15 cellular contexts compared by ENCODE assay signal in the genomic region with DNA sequence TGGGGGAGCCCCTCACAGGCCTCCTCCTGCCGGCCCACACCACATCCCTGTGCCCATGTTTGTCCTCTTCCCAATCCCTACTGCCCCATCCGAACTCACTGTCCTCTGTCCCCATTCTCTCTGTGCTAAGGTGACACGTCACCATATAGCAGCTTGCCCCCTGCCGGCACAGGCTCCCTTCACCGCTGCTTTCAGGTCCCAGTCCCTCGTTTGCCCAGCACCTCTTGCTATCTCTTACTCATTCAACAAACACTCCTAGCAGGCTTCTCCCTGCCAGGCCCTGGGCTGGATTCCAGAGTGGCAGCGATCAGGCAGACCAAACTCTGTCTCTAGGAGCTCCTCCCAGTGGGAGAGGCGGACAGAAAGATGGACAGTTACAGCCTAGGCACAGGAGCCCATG.
DNase-seq lines count a peak whose midpoint lies in the region; ATAC-seq and TF ChIP-seq lines count a peak whose summit lies in the region.
"Had no signal": no experiment of that assay in that cellular context is flagged by ENCODE, and none has a peak within 500 bp of the region (broad histone marks: within the 10 kb centered on the region; RNA-seq: fewer than 3 reads in every experiment).

No MANE protein-coding gene starts in this region.

- no peak overlapping the region for H3K4me3 Mint-ChIP-seq in type B pancreatic cell
- H3K4me3 Mint-ChIP-seq: activated CD8-positive, alpha-beta T cell treated with anti-CD3 and anti-CD28 coated beads, Interleukin-2, amount 10 ng/mL, durations not matched to agents 7 days and 5 days; CD4-positive, alpha-beta memory T cell; neural progenitor cell had no signal

- peak overlapping the region; percentile 29 for H3K27ac Mint-ChIP-seq in type B pancreatic cell
- H3K27ac Mint-ChIP-seq: activated CD8-positive, alpha-beta T cell treated with anti-CD3 and anti-CD28 coated beads, Interleukin-2, amount 10 ng/mL, durations not matched to agents 7 days and 5 days; CD4-positive, alpha-beta memory T cell; neural progenitor cell had no signal

- no peak overlapping the region for H3K4me3 ChIP-seq in WERI-Rb-1 (ENCODE audit: low read depth, low read length)
- H3K4me3 ChIP-seq: neural progenitor cell had no signal

- H3K36me3 ChIP-seq in WERI-Rb-1: peaks cover 3% of the 10 kb centered on the region; the same call in 1 of the 2 replicates
- H3K36me3 ChIP-seq: neural progenitor cell had no signal

- H3K4me1 Mint-ChIP-seq in type B pancreatic cell (ENCODE audit: unreplicated experiment): peaks cover 4% of the 10 kb centered on the region
- H3K4me1 Mint-ChIP-seq: CD4-positive, alpha-beta memory T cell had no signal

- H3K27ac ChIP-seq in WERI-Rb-1: no peak overlapping the region
- H3K27ac ChIP-seq: neural progenitor cell had no signal

- TF ChIP-seq CTCF in WERI-Rb-1 (IDR thresholded peaks at IDR 0.05; ENCODE audit: low read depth, low read length) (peak; percentile 42; the same call in 1 of the 2 replicates), type B pancreatic cell (conservative IDR thresholded peaks at IDR 0.05) (no peak)

- no peaks in the 10 kb centered on the region for H3K9me3 ChIP-seq in WERI-Rb-1 (ENCODE audit: severe bottlenecking)

- H3K27me3 ChIP-seq in WERI-Rb-1 (ENCODE audit: insufficient read depth, low read depth, severe bottlenecking): no peaks in the 10 kb centered on the region
- H3K27me3 ChIP-seq: neural progenitor cell had no signal

- peaks cover 8% of the 10 kb centered on the region for H3K27me3 Mint-ChIP-seq in type B pancreatic cell

- peak; percentile 6 for DNase-seq in NCI-H2171 treated with DMSO at 0.1 percent for 48 hours (lab: John Stamatoyannopoulos, UW)
- DNase-seq in NCI-H2171 (lab: John Stamatoyannopoulos, UW): no peak
- peak; percentile 51 for DNase-seq in WERI-Rb-1
- peak; percentile 56 for DNase-seq in left lobe of liver (ENCODE audit: low spot score)
- DNase-seq in type B pancreatic cell (ENCODE audit: extremely low spot score, unreplicated experiment): no peak
- no peak for DNase-seq in NCI-H2107 treated with DMSO at 0.1 percent for 48 hours (lab: John Stamatoyannopoulos, UW; ENCODE audit: unreplicated experiment)
- no peak for DNase-seq in activated T-cell treated with anti-CD3 and anti-CD28 coated beads for 4 hours
- DNase-seq: 8988T; activated CD8-positive, alpha-beta T cell treated with anti-CD3 and anti-CD28 coated beads, Interleukin-2, amount 10 ng/mL, durations not matched to agents 7 days and 5 days; activated effector memory CD4-positive, alpha-beta T cell treated with Interleukin-2 at 50 U/mL for 16 hours; CD4-positive, alpha-beta memory T cell; islet precursor cell; T-helper 9 cell had no signal

- H3K36me3 Mint-ChIP-seq in type B pancreatic cell: no peaks in the 10 kb centered on the region
- H3K36me3 Mint-ChIP-seq: CD4-positive, alpha-beta memory T cell; neural progenitor cell had no signal

- no peaks in the 10 kb centered on the region for H3K9me3 Mint-ChIP-seq in type B pancreatic cell
- H3K9me3 Mint-ChIP-seq: CD4-positive, alpha-beta memory T cell; neural progenitor cell had no signal

- ATAC-seq in left lobe of liver (peak; percentile 83), HG02973 (IDR thresholded peaks at IDR 0.05; ENCODE audit: unreplicated experiment) (no peak)
- ATAC-seq: activated CD8-positive, alpha-beta T cell treated with anti-CD3 and anti-CD28 coated beads, Interleukin-2, amount 10 ng/mL, durations not matched to agents 7 days and 5 days had no signal

Comparison
In these comparisons a context has a peak if more than half of its experiments do, and no peak if none do; other contexts are left out.
1. DNase-seq: peak in NCI-H2171 treated with DMSO at 0.1 percent for 48 hours (single experiment), WERI-Rb-1 (single experiment) and left lobe of liver (single experiment); none in NCI-H2171 (single experiment), type B pancreatic cell (single experiment), NCI-H2107 treated with DMSO at 0.1 percent for 48 hours (single experiment) and activated T-cell treated with anti-CD3 and anti-CD28 coated beads for 4 hours (single experiment).